ENCODE assay signal across 8 cellular contexts in the genomic region with DNA sequence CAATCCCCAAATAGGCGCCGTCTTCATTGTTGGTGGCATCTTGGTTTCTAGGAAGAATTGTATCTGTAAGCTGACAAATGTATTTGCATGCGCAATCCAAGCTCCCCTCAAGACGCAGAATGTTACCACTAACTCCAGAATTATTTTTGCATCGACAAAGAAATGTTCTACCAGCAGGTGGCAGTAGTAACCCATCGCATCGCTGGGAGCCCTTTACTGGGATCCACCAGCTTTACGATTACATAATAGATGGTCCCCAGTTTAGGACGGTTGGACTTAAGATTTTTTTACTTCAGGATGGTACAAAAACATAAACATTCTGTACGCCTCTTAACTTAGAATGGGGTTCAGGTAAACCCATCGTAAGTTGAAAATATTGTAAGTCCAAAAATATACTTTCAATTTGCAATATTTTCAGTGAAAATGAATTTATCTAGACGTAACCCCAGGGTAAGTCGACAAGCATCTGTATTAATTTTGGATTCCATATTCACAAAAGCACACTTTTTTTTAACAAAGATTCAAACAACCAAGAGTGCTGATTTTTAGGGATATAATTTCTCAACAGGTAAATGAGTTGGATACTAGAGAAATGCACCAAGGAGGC.
DNase-seq lines count a peak whose midpoint lies in the region; TF ChIP-seq lines count a peak whose summit lies in the region.

No MANE protein-coding gene starts in this region.

- peak; percentile 99 for TF ChIP-seq CTCF in 22Rv1 (IDR thresholded peaks at IDR 0.05)
- peak; percentile 71 for TF ChIP-seq CTCF in GM12864 (IDR thresholded peaks at IDR 0.05; ENCODE audit: low read depth, low read length, missing control alignments)

- TF ChIP-seq EP300 in Ishikawa (IDR thresholded peaks at IDR 0.05; ENCODE audit: borderline replicate concordance): no peak

- no peaks in the 10 kb centered on the region for H3K9me3 ChIP-seq in effector memory CD4-positive, alpha-beta T cell (ENCODE audit: control insufficient read depth, low read length)

- H3K27ac ChIP-seq in 22Rv1: no peak overlapping the region
- H3K27ac ChIP-seq in effector memory CD4-positive, alpha-beta T cell (ENCODE audit: insufficient read depth, low read length, poor library complexity, severe bottlenecking): no peak overlapping the region

- TF ChIP-seq RAD21 in Ishikawa (IDR thresholded peaks at IDR 0.05; ENCODE audit: low read depth): peak; percentile 90

- H3K27me3 ChIP-seq in effector memory CD4-positive, alpha-beta T cell (replicated peaks; ENCODE audit: control insufficient read depth, insufficient read depth, low read length, poor library complexity, severe bottlenecking): no peaks in the 10 kb centered on the region

- DNase-seq in GM12864 (ENCODE audit: low read depth): peak; percentile 7
- DNase-seq in OCI-M2 (lab: John Stamatoyannopoulos, UW; ENCODE audit: unreplicated experiment): peak; percentile 2
- peak; percentile 74 for DNase-seq in astrocyte of the hippocampus (ENCODE audit: low read depth, low spot score)
- DNase-seq in hippocampal formation (lab: John Stamatoyannopoulos, UW): peak; percentile 28 to 44
- DNase-seq in stimulated activated CD4-positive, alpha-beta T cell treated with anti-CD3 and anti-CD28 coated beads, Interleukin-12 subunit alpha, Interleukin-12 subunit beta, amount 100 ng/mL, for 4 hours: peak; percentile 18
- DNase-seq in effector memory CD4-positive, alpha-beta T cell: no peak

- H3K36me3 ChIP-seq in effector memory CD4-positive, alpha-beta T cell (ENCODE audit: control insufficient read depth, insufficient read depth, low read length): no peaks in the 10 kb centered on the region

- H3K4me1 ChIP-seq in effector memory CD4-positive, alpha-beta T cell (ENCODE audit: control insufficient read depth, insufficient read depth, low read length, poor library complexity, severe bottlenecking): no peaks in the 10 kb centered on the region

- no peak overlapping the region for H3K4me3 ChIP-seq in GM12864 (ENCODE audit: low read depth, low read length)
- H3K4me3 ChIP-seq in effector memory CD4-positive, alpha-beta T cell (ENCODE audit: insufficient read depth, low read depth, low read length, poor library complexity, severe bottlenecking): no peak overlapping the region

TF ChIP-seq in Ishikawa, 13 proteins besides CTCF, POLR2A, EP300 and RAD21:
- TF ChIP-seq CEBPB (IDR thresholded peaks at IDR 0.05) (0 out of 2 replicates have a peak, but pooled peaks have one; percentile 17), YY1 (IDR thresholded peaks at IDR 0.05; ENCODE audit: low read depth) (no peak)

Comparison
In these comparisons a context has a peak if more than half of its experiments do, and no peak if none do; other contexts are left out.
1. DNase-seq: peak in GM12864 (single experiment), OCI-M2 (single experiment), astrocyte of the hippocampus (single experiment), hippocampal formation (2 of 2) and stimulated activated CD4-positive, alpha-beta T cell treated with anti-CD3 and anti-CD28 coated beads, Interleukin-12 subunit alpha, Interleukin-12 subunit beta, amount 100 ng/mL, for 4 hours (single experiment); none in effector memory CD4-positive, alpha-beta T cell (0 of 3).